Comparison of ENCODE assay signal across 8 cellular contexts in genomic region chr4:8428288-8429097, GRCh38. TPM values are rescaled to one million over a fixed set of nuclear protein-coding genes. Genes with fewer than 3 reads are reported as not detected.
DNase-seq lines count a peak whose midpoint lies in the region; ATAC-seq and TF ChIP-seq lines count a peak whose summit lies in the region.

No MANE protein-coding gene starts in this region.

- no peak for DNase-seq in BJ (ENCODE audit: low read depth)
- peak; percentile 81 for DNase-seq in GM19238 (ENCODE audit: insufficient read length, low spot score)
- DNase-seq in NCI-H510A (lab: John Stamatoyannopoulos, UW): peak; percentile 60
- DNase-seq in activated CD4-positive, alpha-beta T cell treated with anti-CD3 and anti-CD28 coated beads for 36 hours: peak; percentile 93
- DNase-seq in choroid plexus epithelial cell (ENCODE audit: low read depth): peak; percentile 86
- peak; percentile 80 to 92 for DNase-seq in left colon
- peak; percentile 90 for DNase-seq in stimulated activated CD4-positive, alpha-beta T cell treated with anti-CD3 and anti-CD28 coated beads, Interleukin-1b, Interleukin-23, amount 100 ng/mL, for 48 hours

- no peaks in the 10 kb centered on the region for H3K27me3 ChIP-seq in BJ (ENCODE audit: control insufficient read depth, insufficient read depth, low read length)

- H3K36me3 ChIP-seq in BJ (ENCODE audit: control insufficient read depth, insufficient read depth, low read length): no peaks in the 10 kb centered on the region

- peak; percentile 62 for TF ChIP-seq CTCF in BJ (IDR thresholded peaks at IDR 0.05; ENCODE audit: insufficient read depth, low read depth, low read length)
- peak; percentile 71 for TF ChIP-seq CTCF in choroid plexus epithelial cell (conservative IDR thresholded peaks at IDR 0.05; ENCODE audit: low read depth, low read length)

- POLR2A ChIA-PET in BJ (lab: Charles Lee): no interaction called here
- POLR2A ChIA-PET in activated CD4-positive, alpha-beta T cell treated with anti-CD3 and anti-CD28 coated beads for 36 hours (lab: Charles Lee): interaction anchor here (1.8 kb wide), 1 partner anchor 9 kb away, joined by 8 read pairs; no protein-coding TSS in a partner anchor

- peak overlapping the region; percentile 93 for H3K4me3 Mint-ChIP-seq in activated CD4-positive, alpha-beta T cell treated with anti-CD3 and anti-CD28 coated beads for 36 hours

- no peaks in the 10 kb centered on the region for H3K9me3 Mint-ChIP-seq in activated CD4-positive, alpha-beta T cell treated with anti-CD3 and anti-CD28 coated beads for 36 hours (ENCODE audit: low read depth)

- intact Hi-C loops in activated CD4-positive, alpha-beta T cell treated with anti-CD3 and anti-CD28 coated beads for 36 hours (cut with DNase I, micrococcal nuclease): loop anchor here (1.0 to 10.0 kb wide), 3 partner anchors 12 to 574 kb away; partner anchors contain the start of genes ACOX3 (in 2 of the 2), TRMT44 (in 2 of the 2) and ABLIM2 (in 1 of the 2)
- intact Hi-C loops in left colon (cut with DNase I, micrococcal nuclease): no loop called here

- CTCF ChIA-PET in BJ (lab: Yijun Ruan, JAX): interaction anchor here (0.8 to 2.2 kb wide), 9 partner anchors 8 to 190 kb away, joined by 3 to 10 read pairs (median 5); partner anchors contain the start of genes ACOX3 and TRMT44
- CTCF ChIA-PET in activated CD4-positive, alpha-beta T cell treated with anti-CD3 and anti-CD28 coated beads for 36 hours (lab: Charles Lee): interaction anchor here (0.7 to 1.7 kb wide), 10 partner anchors 9 to 184 kb away, joined by 3 to 9 read pairs (median 4); no protein-coding TSS in a partner anchor

- H3K27me3 Mint-ChIP-seq in activated CD4-positive, alpha-beta T cell treated with anti-CD3 and anti-CD28 coated beads for 36 hours: no peaks in the 10 kb centered on the region

- H3K27ac Mint-ChIP-seq in activated CD4-positive, alpha-beta T cell treated with anti-CD3 and anti-CD28 coated beads for 36 hours: peak overlapping the region; percentile 91

- ATAC-seq in HG03432 (IDR thresholded peaks at IDR 0.05; ENCODE audit: unreplicated experiment) (peak; percentile 95), left colon (peak; percentile 99)
- peak; percentile 95 for ATAC-seq in activated CD4-positive, alpha-beta T cell treated with anti-CD3 and anti-CD28 coated beads for 36 hours

- H3K4me1 Mint-ChIP-seq in activated CD4-positive, alpha-beta T cell treated with anti-CD3 and anti-CD28 coated beads for 36 hours: peaks cover 27% of the 10 kb centered on the region

- H3K4me3 ChIP-seq in BJ (ENCODE audit: low read depth, low read length) (peak overlapping the region; percentile 96), choroid plexus epithelial cell (ENCODE audit: low read depth, low read length) (peak overlapping the region; percentile 62)

- peaks cover 6% of the 10 kb centered on the region for H3K36me3 Mint-ChIP-seq in activated CD4-positive, alpha-beta T cell treated with anti-CD3 and anti-CD28 coated beads for 36 hours (ENCODE audit: low read depth)

RNA-seq across cellular contexts. Expression of gene ACOX3, which starts 12.0 kb away (rescaled TPM):
- 6.8 and 10.2 TPM in 2 replicates for polyA plus RNA-seq in BJ (2011; rRNA removed)
- 7.6 and 9.1 TPM in 2 replicates for polyA minus RNA-seq in BJ (2011; rRNA and poly(A)+ RNA removed)
- 10 to 100 TPM; 20.5 to 29.3 TPM for total RNA-seq in activated CD4-positive, alpha-beta T cell treated with anti-CD3 and anti-CD28 coated beads for 36 hours
- 10 to 100 TPM; 25.9 to 29.7 TPM for total RNA-seq in left colon

RNA-seq across cellular contexts. Expression of gene TRMT44, which starts 12.1 kb away (rescaled TPM):
- polyA plus RNA-seq in BJ (2011; rRNA removed): 5.3 and 7.1 TPM in 2 replicates
- 6.7 and 8.8 TPM in 2 replicates for polyA minus RNA-seq in BJ (2011; rRNA and poly(A)+ RNA removed)
- total RNA-seq in activated CD4-positive, alpha-beta T cell treated with anti-CD3 and anti-CD28 coated beads for 36 hours: 10 to 100 TPM; 20.1 to 24.5 TPM
- total RNA-seq in left colon: 10 to 100 TPM; 14.3 to 16.4 TPM

Comparison
In these comparisons a context has a peak if more than half of its experiments do, and no peak if none do; other contexts are left out.
1. intact Hi-C loops: an anchor here in activated CD4-positive, alpha-beta T cell treated with anti-CD3 and anti-CD28 coated beads for 36 hours (1.0 to 10.0 kb wide); none called in left colon.